Comparison of ENCODE assay signal across 21 cellular contexts in the genomic region with DNA sequence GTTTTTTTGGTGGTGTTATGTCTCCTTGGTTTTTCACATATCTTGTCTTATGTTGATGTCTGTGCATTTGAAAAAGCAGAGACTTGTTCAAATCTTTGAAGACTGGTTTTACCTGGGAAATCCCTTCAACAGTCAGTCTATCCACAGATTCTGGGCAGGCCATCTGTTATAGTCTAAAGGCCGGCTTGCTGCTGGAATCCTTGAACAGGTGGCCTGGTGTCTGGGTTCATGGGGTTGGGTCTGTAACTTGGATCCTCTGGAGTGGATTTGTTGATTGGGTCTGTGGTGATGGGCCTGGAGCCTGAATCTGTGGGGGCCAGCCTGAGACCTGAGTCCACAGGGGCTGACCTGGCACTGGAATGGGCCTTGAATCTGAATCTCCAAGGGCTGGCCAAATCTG.
DNase-seq lines count a peak whose midpoint lies in the region; TF ChIP-seq lines count a peak whose summit lies in the region.
"Had no signal": no experiment of that assay in that cellular context is flagged by ENCODE, and none has a peak within 500 bp of the region (broad histone marks: within the 10 kb centered on the region; RNA-seq: fewer than 3 reads in every experiment).

No MANE protein-coding gene starts in this region.

- in situ Hi-C loops in KBM-7 (cut with MboI; ENCODE audit: low pct_unique_long_range_greater_than_20kb, low sequenced_read_pairs), result no loop called here

- DNase-seq in NCI-H2171 treated with DMSO at 0.1 percent for 48 hours (lab: John Stamatoyannopoulos, UW) (peak; percentile 35), NCI-H2171 (lab: John Stamatoyannopoulos, UW) (no peak), NCI-H82 (lab: John Stamatoyannopoulos, UW) (peak; percentile 94), WERI-Rb-1 (peak; percentile 98), KBM-7 (no peak), NCI-H146 (lab: John Stamatoyannopoulos, UW) (no peak), DMS53 (lab: John Stamatoyannopoulos, UW) (no peak)
- DNase-seq: AML-193; Caco-2; Calu3; CD4-positive, alpha-beta T cell; CD8-positive, alpha-beta T cell; DMS79; DND-41; EL; GDM1 had no signal

- H3K9me3 ChIP-seq in WERI-Rb-1 (ENCODE audit: severe bottlenecking), result peaks cover under 1% of the 10 kb centered on the region
- H3K9me3 ChIP-seq: A549; BLaER1 treated with 17β-estradiol and CSF1 and Interleukin-3, amounts not matched to agents 10 nM and 100 nM; Caco-2 had no signal

- no peak for TF ChIP-seq CTCF in WERI-Rb-1 (IDR thresholded peaks at IDR 0.05; ENCODE audit: low read depth, low read length)

- no peaks in the 10 kb centered on the region for H3K27me3 ChIP-seq in WERI-Rb-1 (ENCODE audit: insufficient read depth, low read depth, severe bottlenecking)
- H3K27me3 ChIP-seq: BLaER1 treated with 17β-estradiol and CSF1 and Interleukin-3, amounts not matched to agents 10 nM and 100 nM had no signal

- H3K27ac ChIP-seq in WERI-Rb-1, result peak overlapping the region; percentile 69
- H3K27ac ChIP-seq: 22Rv1; A549; BLaER1 treated with 17β-estradiol and CSF1 and Interleukin-3, amounts not matched to agents 10 nM and 100 nM; C4-2B had no signal

- no peaks in the 10 kb centered on the region for H3K36me3 ChIP-seq in WERI-Rb-1
- H3K36me3 ChIP-seq: BLaER1 treated with 17β-estradiol and CSF1 and Interleukin-3, amounts not matched to agents 10 nM and 100 nM had no signal

- 0 out of 2 replicates have a peak overlapping the region, but pooled peaks have one; percentile 2 for H3K4me3 ChIP-seq in WERI-Rb-1 (ENCODE audit: low read depth, low read length)
- H3K4me3 ChIP-seq: A549; BLaER1 treated with 17β-estradiol and CSF1 and Interleukin-3, amounts not matched to agents 10 nM and 100 nM; GM12878 had no signal

Comparison
In these comparisons a context has a peak if more than half of its experiments do, and no peak if none do; other contexts are left out.
1. DNase-seq: peak in NCI-H2171 treated with DMSO at 0.1 percent for 48 hours (single experiment), NCI-H82 (single experiment) and WERI-Rb-1 (single experiment); none in NCI-H2171 (single experiment), KBM-7 (single experiment), NCI-H146 (single experiment) and DMS53 (single experiment).